In the genomic region with DNA sequence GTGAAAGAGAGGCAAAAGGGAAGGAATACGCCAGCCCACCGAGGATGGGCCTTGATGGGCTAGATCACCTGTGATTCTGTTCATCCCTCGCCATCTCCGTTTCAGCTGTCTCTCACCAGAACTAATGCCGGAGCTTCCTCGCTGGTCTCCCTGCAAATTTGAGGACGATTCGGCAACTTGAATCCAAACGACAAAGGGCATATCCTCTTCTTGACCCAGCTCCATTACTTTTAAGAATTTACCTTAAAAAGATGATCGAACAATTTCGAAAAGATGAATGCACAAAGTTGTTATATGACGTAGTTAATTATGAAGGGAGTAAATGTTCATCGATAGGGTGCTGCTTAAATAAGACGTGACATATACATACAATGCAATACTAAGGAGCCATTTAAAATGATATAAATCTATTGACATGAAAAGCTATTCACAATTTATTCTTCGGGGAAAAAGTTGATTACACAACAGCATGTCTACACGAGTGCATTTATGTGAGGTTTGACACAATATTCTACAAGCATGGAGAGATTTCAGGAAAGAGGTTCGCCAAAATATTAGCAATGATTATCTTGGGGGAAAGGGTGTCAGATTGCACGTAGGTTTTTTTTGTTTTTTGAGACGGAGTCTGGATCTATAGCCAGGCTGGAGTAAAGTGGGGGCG, we compare ENCODE assay signal across 8 cellular contexts.
A peak's percentile ranks its signal among the peaks of the same experiment; 100 is the strongest.
DNase-seq lines count a peak whose midpoint lies in the region; ATAC-seq lines count a peak whose summit lies in the region.

No MANE protein-coding gene starts in this region.

- H3K27me3 ChIP-seq in muscle layer of colon (ENCODE audit: control insufficient read depth in 1 of 2, insufficient read depth in 2 of 2, low read length in 2 of 2): no peaks in the 10 kb centered on the region

- no peak overlapping the region for H3K27ac ChIP-seq in muscle layer of colon (ENCODE audit: low read depth, low read length)

- peak overlapping the region; percentile 57 to 99 for H3K4me3 ChIP-seq in muscle layer of colon (ENCODE audit: low read depth in 1 of 2, low read length in 2 of 2)

- DNase-seq in brain pericyte (ENCODE audit: low read depth, low spot score) (peak; percentile 21), EL (no peak)
- no peak for DNase-seq in effector CD8-positive, alpha-beta T cell (lab: John Stamatoyannopoulos, UW)
- no peak for DNase-seq in central memory CD4-positive, alpha-beta T cell

- peak overlapping the region; percentile 86 for H3K9ac ChIP-seq in muscle layer of colon (ENCODE audit: low read length)

- peak; percentile 20 for ATAC-seq in GM18499 (IDR thresholded peaks at IDR 0.05; ENCODE audit: insufficient read depth, unreplicated experiment)
- peak; percentile 11 for ATAC-seq in HG03354 (IDR thresholded peaks at IDR 0.05; ENCODE audit: poor library complexity, severe bottlenecking, unreplicated experiment)
- no peak for ATAC-seq in HG03097 (IDR thresholded peaks at IDR 0.05; ENCODE audit: low FRiP score, unreplicated experiment)

- peaks cover 26% of the 10 kb centered on the region for H3K4me1 ChIP-seq in muscle layer of colon (ENCODE audit: insufficient read depth, low read length)

- H3K9me3 ChIP-seq in muscle layer of colon (ENCODE audit: low read length): no peaks in the 10 kb centered on the region

- H3K36me3 ChIP-seq in muscle layer of colon (ENCODE audit: insufficient read depth, low read length): no peaks in the 10 kb centered on the region
